8 cellular contexts compared by ENCODE assay signal in the genomic region with DNA sequence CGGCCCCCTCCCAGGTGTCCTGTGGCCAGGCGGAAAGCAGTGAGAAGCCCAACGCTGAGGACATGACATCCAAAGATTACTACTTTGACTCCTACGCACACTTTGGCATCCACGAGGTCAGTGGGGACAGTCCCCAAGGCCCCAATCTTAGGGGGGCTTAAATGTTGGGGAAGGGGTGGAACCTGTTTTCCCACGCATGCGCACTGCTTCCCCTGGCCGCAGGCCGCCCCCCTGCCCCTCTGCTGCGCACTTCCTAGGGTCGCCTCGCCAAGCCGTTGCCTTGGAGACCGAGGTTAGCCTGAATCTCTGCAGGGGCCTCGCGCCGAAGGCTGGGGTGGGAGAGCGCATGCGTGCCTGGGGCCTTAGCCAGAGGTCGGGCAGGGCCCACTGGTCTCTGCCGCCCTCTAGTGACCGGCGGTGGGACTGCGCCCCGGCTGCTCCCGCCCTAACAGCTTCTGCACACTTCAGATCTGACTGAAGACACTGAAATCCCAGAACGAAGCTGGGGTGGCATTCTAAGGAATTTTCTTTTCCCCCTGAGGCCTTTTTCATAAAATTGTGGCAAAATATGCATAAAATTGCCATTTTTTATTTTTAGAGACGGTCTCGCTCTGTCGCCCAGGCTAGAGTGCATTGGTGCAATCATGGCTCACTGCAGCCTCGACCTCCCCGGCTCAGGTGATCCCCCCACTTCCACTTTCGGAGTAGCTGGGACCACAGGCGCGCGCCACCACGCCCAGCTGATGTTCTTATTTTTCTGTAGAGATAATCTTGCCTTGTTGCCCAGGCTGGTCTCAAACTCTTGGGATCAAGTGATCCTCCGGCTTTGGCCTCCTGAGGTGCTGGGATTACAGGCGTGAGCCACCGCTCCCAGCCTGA. TPM values are rescaled to one million over a fixed set of nuclear protein-coding genes. Genes with fewer than 3 reads are reported as not detected.
DNase-seq lines count a peak whose midpoint lies in the region; ATAC-seq lines count a peak whose summit lies in the region.

No MANE protein-coding gene starts in this region.

- peak overlapping the region; percentile 81 for H3K27ac Mint-ChIP-seq in activated CD8-positive, alpha-beta memory T cell treated with anti-CD3 and anti-CD28 coated beads, Interleukin-2, amount 10 ng/mL, durations not matched to agents 7 days and 5 days
- peak overlapping the region in 1 of 2 donors; percentile 98 for H3K27ac Mint-ChIP-seq in effector memory CD8-positive, alpha-beta T cell

- DNase-seq in CD1c-positive myeloid dendritic cell (ENCODE audit: extremely low spot score) (peak; percentile 95), HT1080 (ENCODE audit: low read depth) (peak; percentile 84), NK-92 (lab: John Stamatoyannopoulos, UW; ENCODE audit: unreplicated experiment) (peak; percentile 61), mesenteric fat pad (ENCODE audit: low spot score) (peak; percentile 97)
- peak; percentile 95 for DNase-seq in activated CD8-positive, alpha-beta memory T cell treated with anti-CD3 and anti-CD28 coated beads, Interleukin-2, amount 10 ng/mL, durations not matched to agents 7 days and 5 days
- peak; percentile 95 to 96 (median 96) for DNase-seq in effector memory CD8-positive, alpha-beta T cell
- DNase-seq in stimulated activated CD8-positive, alpha-beta memory T cell treated with anti-CD3 and anti-CD28 coated beads, Interleukin-15, amount 100 ng/mL, for 24 hours (ENCODE audit: low read depth) = peak; percentile 98

- H3K4me1 Mint-ChIP-seq in activated CD8-positive, alpha-beta memory T cell treated with anti-CD3 and anti-CD28 coated beads, Interleukin-2, amount 10 ng/mL, durations not matched to agents 7 days and 5 days = peaks cover 39% of the 10 kb centered on the region
- H3K4me1 Mint-ChIP-seq in effector memory CD8-positive, alpha-beta T cell (ENCODE audit: low read depth in 2 of 2) = peaks cover 29 to 40% of the 10 kb centered on the region in 2 donors

- H3K9me3 Mint-ChIP-seq in activated CD8-positive, alpha-beta memory T cell treated with anti-CD3 and anti-CD28 coated beads, Interleukin-2, amount 10 ng/mL, durations not matched to agents 7 days and 5 days (ENCODE audit: low read depth) = no peaks in the 10 kb centered on the region
- H3K9me3 Mint-ChIP-seq in effector memory CD8-positive, alpha-beta T cell = no peaks in the 10 kb centered on the region

- ATAC-seq in activated CD8-positive, alpha-beta memory T cell treated with anti-CD3 and anti-CD28 coated beads, Interleukin-2, amount 10 ng/mL, durations not matched to agents 7 days and 5 days = peak; percentile 5
- ATAC-seq in effector memory CD8-positive, alpha-beta T cell (replicated peaks) = peak; percentile 8
- ATAC-seq in GM19035 (IDR thresholded peaks at IDR 0.05; ENCODE audit: unreplicated experiment) = no peak

- CTCF ChIA-PET in activated CD8-positive, alpha-beta memory T cell treated with anti-CD3 and anti-CD28 coated beads, Interleukin-2, amount 10 ng/mL, durations not matched to agents 7 days and 5 days (lab: Charles Lee) = interaction anchor here (0.6 to 7.0 kb wide), 29 partner anchors 9 to 289 kb away, joined by 3 to 64 read pairs (median 4); a partner anchor contains a TSS

- H3K27me3 Mint-ChIP-seq in activated CD8-positive, alpha-beta memory T cell treated with anti-CD3 and anti-CD28 coated beads, Interleukin-2, amount 10 ng/mL, durations not matched to agents 7 days and 5 days = no peaks in the 10 kb centered on the region
- H3K27me3 Mint-ChIP-seq in effector memory CD8-positive, alpha-beta T cell = no peaks in the 10 kb centered on the region

- H3K4me3 Mint-ChIP-seq in activated CD8-positive, alpha-beta memory T cell treated with anti-CD3 and anti-CD28 coated beads, Interleukin-2, amount 10 ng/mL, durations not matched to agents 7 days and 5 days = peak overlapping the region; percentile 26
- peak overlapping the region; percentile 50 to 55 for H3K4me3 Mint-ChIP-seq in effector memory CD8-positive, alpha-beta T cell

- peaks cover 26% of the 10 kb centered on the region for H3K36me3 Mint-ChIP-seq in activated CD8-positive, alpha-beta memory T cell treated with anti-CD3 and anti-CD28 coated beads, Interleukin-2, amount 10 ng/mL, durations not matched to agents 7 days and 5 days
- H3K36me3 Mint-ChIP-seq in effector memory CD8-positive, alpha-beta T cell (ENCODE audit: insufficient read depth) = peaks cover 69% of the 10 kb centered on the region

RNA-seq across cellular contexts. Expression of a gene that starts 3.6 kb away (rescaled TPM):
- total RNA-seq in HT1080 (2014; rRNA removed; shearing (Covaris generic)) = 540 and 551 TPM in 2 replicates
- polyA plus RNA-seq in HT1080 (2015; cell fraction: cytosol; rRNA removed) = 291 and 315 TPM in 2 replicates
- polyA plus RNA-seq in HT1080 (2015; cell fraction: nucleus; rRNA removed) = 331 and 369 TPM in 2 replicates
- total RNA-seq in activated CD8-positive, alpha-beta memory T cell treated with anti-CD3 and anti-CD28 coated beads, Interleukin-2, amount 10 ng/mL, durations not matched to agents 7 days and 5 days = 100 to 1,000 TPM; 145 to 257 TPM
- total RNA-seq in mesenteric fat pad = 105 TPM

RNA-seq across cellular contexts. Expression of a gene that starts 8.7 kb away (rescaled TPM):
- 9.6 and 11.1 TPM in 2 replicates for total RNA-seq in HT1080 (2014; rRNA removed; shearing (Covaris generic))
- 3.7 TPM in 2 replicates for polyA plus RNA-seq in HT1080 (2015; cell fraction: cytosol; rRNA removed)
- polyA plus RNA-seq in HT1080 (2015; cell fraction: nucleus; rRNA removed) = 29.3 TPM in 2 replicates
- 1 to 10 TPM; 2.7 to 3.5 TPM for total RNA-seq in activated CD8-positive, alpha-beta memory T cell treated with anti-CD3 and anti-CD28 coated beads, Interleukin-2, amount 10 ng/mL, durations not matched to agents 7 days and 5 days
- 1.3 TPM for total RNA-seq in mesenteric fat pad

RNA-seq across cellular contexts. Expression of a gene that starts 10.2 kb away (rescaled TPM):
- total RNA-seq in HT1080 (2014; rRNA removed; shearing (Covaris generic)) = 0.84 TPM in 1 of 2 replicates, not detected in the other
- 0.30 TPM in 1 of 2 replicates, not detected in the other for polyA plus RNA-seq in HT1080 (2015; cell fraction: cytosol; rRNA removed)
- polyA plus RNA-seq in HT1080 (2015; cell fraction: nucleus; rRNA removed) = 0.33 TPM in 1 of 2 replicates, not detected in the other
- total RNA-seq in activated CD8-positive, alpha-beta memory T cell treated with anti-CD3 and anti-CD28 coated beads, Interleukin-2, amount 10 ng/mL, durations not matched to agents 7 days and 5 days = 1 to 10 TPM; 1.6 TPM
- total RNA-seq in mesenteric fat pad = 7.2 TPM

RNA-seq across cellular contexts. Expression of a gene that starts 15.0 kb away (rescaled TPM):
- total RNA-seq in HT1080 (2014; rRNA removed; shearing (Covaris generic)) = 21.2 and 26.0 TPM in 2 replicates
- polyA plus RNA-seq in HT1080 (2015; cell fraction: cytosol; rRNA removed) = 33.3 and 42.6 TPM in 2 replicates
- polyA plus RNA-seq in HT1080 (2015; cell fraction: nucleus; rRNA removed) = 24.6 and 28.6 TPM in 2 replicates
- 10 to 100 TPM; 90.6 to 94.5 TPM for total RNA-seq in activated CD8-positive, alpha-beta memory T cell treated with anti-CD3 and anti-CD28 coated beads, Interleukin-2, amount 10 ng/mL, durations not matched to agents 7 days and 5 days
- total RNA-seq in mesenteric fat pad = 10.7 TPM

RNA-seq across cellular contexts. Expression of a gene that starts 15.1 kb away (rescaled TPM):
- 55.9 and 62.7 TPM in 2 replicates for total RNA-seq in HT1080 (2014; rRNA removed; shearing (Covaris generic))
- polyA plus RNA-seq in HT1080 (2015; cell fraction: cytosol; rRNA removed) = 35.0 and 43.5 TPM in 2 replicates
- 79.6 and 90.7 TPM in 2 replicates for polyA plus RNA-seq in HT1080 (2015; cell fraction: nucleus; rRNA removed)
- 100 to 1,000 TPM; 159 to 170 TPM for total RNA-seq in activated CD8-positive, alpha-beta memory T cell treated with anti-CD3 and anti-CD28 coated beads, Interleukin-2, amount 10 ng/mL, durations not matched to agents 7 days and 5 days
- total RNA-seq in mesenteric fat pad = 46.7 TPM
